Comparison of ENCODE assay signal across 1 cellular context in the genomic region with DNA sequence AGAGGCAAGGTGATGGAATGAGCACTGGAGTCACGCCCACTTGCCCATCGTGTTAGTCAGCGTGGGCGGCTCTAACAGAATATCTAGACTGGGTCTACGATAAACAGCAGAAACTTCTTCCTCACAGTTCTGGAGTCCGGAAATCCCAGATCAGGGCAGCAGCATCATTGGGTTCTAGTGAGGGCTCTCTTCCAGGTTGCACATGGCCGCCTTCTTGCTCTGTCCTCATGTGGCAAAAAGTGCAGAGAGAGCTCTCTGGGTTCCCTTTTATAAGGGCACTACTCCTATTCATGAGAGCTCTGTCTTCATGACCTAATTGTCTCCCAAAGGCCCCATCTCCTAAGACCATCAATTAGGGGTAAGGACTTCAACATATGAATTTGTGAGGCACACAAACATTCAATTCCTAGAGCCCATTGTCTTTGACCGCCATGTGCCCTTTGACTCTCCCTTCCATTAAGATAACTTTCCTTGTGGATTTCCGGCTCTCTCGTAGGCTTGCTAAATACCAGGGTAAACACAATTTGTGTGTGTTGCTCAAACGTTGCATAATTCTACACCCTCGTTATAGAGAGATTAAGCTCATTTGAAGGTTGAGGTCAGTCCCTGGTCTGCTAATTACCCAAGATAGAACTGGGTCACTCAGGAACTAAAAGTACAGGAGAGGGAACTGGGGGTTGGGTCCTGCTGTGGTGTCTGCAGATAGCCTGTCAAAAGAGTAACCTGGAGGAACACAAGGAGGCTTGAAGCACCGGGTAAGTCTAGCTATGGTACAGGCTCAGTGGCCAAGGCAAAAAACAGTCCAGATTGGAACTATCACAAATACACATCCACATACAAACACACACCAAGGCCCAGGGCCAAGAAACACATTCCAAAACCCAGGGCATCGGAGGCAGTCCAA.
TF ChIP-seq lines count a peak whose summit lies in the region.

No MANE protein-coding gene starts in this region.

TF ChIP-seq in K562, 482 proteins besides CTCF, POLR2A, EP300 and RAD21 (continued from another document):
- TF ChIP-seq, protein P1, sequence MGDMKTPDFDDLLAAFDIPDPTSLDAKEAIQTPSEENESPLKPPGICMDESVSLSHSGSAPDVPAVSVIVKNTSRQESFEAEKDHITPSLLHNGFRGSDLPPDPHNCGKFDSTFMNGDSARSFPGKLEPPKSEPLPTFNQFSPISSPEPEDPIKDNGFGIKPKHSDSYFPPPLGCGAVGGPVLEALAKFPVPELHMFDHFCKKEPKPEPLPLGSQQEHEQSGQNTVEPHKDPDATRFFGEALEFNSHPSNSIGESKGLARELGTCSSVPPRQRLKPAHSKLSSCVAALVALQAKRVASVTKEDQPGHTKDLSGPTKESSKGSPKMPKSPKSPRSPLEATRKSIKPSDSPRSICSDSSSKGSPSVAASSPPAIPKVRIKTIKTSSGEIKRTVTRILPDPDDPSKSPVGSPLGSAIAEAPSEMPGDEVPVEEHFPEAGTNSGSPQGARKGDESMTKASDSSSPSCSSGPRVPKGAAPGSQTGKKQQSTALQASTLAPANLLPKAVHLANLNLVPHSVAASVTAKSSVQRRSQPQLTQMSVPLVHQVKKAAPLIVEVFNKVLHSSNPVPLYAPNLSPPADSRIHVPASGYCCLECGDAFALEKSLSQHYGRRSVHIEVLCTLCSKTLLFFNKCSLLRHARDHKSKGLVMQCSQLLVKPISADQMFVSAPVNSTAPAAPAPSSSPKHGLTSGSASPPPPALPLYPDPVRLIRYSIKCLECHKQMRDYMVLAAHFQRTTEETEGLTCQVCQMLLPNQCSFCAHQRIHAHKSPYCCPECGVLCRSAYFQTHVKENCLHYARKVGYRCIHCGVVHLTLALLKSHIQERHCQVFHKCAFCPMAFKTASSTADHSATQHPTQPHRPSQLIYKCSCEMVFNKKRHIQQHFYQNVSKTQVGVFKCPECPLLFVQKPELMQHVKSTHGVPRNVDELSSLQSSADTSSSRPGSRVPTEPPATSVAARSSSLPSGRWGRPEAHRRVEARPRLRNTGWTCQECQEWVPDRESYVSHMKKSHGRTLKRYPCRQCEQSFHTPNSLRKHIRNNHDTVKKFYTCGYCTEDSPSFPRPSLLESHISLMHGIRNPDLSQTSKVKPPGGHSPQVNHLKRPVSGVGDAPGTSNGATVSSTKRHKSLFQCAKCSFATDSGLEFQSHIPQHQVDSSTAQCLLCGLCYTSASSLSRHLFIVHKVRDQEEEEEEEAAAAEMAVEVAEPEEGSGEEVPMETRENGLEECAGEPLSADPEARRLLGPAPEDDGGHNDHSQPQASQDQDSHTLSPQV (IDR thresholded peaks at IDR 0.05), result peak; percentile 90
- TF ChIP-seq JUND (IDR thresholded peaks at IDR 0.05; ENCODE audit: borderline replicate concordance, low read depth, low read length) (peak; percentile 42; the same call in 1 of the 2 replicates), JUND (tag; IDR thresholded peaks at IDR 0.05; ENCODE audit: borderline replicate concordance, low read depth, low read length) (no peak; the same call in 2 of the 3 replicates), OTX1 (CRISPR knock-in tag; IDR thresholded peaks at IDR 0.05) (no peak), FOXP1 (CRISPR knock-in tag; IDR thresholded peaks at IDR 0.05) (peak; percentile 86; the same call in 1 of the 2 replicates), PML (IDR thresholded peaks at IDR 0.05; ENCODE audit: low read length) (0 out of 2 replicates have a peak, but pooled peaks have one; percentile 44), CTBP1 (IDR thresholded peaks at IDR 0.05; ENCODE audit: borderline replicate concordance) (0 out of 2 replicates have a peak, but pooled peaks have one; percentile 47), TGIF2 (CRISPR knock-in tag; IDR thresholded peaks at IDR 0.05) (no peak), TAL1 (IDR thresholded peaks at IDR 0.05) (peak; percentile 71), CXXC5 (CRISPR knock-in tag; IDR thresholded peaks at IDR 0.05) (peak; percentile 75), NCOA2 (IDR thresholded peaks at IDR 0.05; ENCODE audit: partially characterized antibody in 2 of 2) (peak in 1 of 2 experiments; percentile 48), KLF6 (CRISPR knock-in tag; IDR thresholded peaks at IDR 0.05; ENCODE audit: borderline replicate concordance) (peak; percentile 13; the same call in 1 of the 2 replicates)
- TF ChIP-seq, protein P2, sequence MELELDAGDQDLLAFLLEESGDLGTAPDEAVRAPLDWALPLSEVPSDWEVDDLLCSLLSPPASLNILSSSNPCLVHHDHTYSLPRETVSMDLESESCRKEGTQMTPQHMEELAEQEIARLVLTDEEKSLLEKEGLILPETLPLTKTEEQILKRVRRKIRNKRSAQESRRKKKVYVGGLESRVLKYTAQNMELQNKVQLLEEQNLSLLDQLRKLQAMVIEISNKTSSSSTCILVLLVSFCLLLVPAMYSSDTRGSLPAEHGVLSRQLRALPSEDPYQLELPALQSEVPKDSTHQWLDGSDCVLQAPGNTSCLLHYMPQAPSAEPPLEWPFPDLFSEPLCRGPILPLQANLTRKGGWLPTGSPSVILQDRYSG (tag; conservative IDR thresholded peaks at IDR 0.05; ENCODE audit: low read depth), result 0 out of 2 replicates have a peak, but pooled peaks have one; percentile 52
- TF ChIP-seq, protein P3, sequence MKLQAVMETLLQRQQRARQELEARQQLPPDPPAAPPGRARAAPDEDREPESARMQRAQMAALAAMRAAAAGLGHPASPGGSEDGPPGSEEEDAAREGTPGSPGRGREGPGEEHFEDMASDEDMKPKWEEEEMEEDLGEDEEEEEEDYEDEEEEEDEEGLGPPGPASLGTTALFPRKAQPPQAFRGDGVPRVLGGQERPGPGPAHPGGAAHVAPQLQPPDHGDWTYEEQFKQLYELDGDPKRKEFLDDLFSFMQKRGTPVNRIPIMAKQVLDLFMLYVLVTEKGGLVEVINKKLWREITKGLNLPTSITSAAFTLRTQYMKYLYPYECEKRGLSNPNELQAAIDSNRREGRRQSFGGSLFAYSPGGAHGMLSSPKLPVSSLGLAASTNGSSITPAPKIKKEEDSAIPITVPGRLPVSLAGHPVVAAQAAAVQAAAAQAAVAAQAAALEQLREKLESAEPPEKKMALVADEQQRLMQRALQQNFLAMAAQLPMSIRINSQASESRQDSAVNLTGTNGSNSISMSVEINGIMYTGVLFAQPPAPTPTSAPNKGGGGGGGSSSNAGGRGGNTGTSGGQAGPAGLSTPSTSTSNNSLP (IDR thresholded peaks at IDR 0.05; ENCODE audit: borderline replicate concordance, low read depth, low read length), result no peak
- TF ChIP-seq, protein P4, sequence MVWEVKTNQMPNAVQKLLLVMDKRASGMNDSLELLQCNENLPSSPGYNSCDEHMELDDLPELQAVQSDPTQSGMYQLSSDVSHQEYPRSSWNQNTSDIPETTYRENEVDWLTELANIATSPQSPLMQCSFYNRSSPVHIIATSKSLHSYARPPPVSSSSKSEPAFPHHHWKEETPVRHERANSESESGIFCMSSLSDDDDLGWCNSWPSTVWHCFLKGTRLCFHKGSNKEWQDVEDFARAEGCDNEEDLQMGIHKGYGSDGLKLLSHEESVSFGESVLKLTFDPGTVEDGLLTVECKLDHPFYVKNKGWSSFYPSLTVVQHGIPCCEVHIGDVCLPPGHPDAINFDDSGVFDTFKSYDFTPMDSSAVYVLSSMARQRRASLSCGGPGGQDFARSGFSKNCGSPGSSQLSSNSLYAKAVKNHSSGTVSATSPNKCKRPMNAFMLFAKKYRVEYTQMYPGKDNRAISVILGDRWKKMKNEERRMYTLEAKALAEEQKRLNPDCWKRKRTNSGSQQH (CRISPR knock-in tag; IDR thresholded peaks at IDR 0.05), result no peak
- TF ChIP-seq, protein P5, sequence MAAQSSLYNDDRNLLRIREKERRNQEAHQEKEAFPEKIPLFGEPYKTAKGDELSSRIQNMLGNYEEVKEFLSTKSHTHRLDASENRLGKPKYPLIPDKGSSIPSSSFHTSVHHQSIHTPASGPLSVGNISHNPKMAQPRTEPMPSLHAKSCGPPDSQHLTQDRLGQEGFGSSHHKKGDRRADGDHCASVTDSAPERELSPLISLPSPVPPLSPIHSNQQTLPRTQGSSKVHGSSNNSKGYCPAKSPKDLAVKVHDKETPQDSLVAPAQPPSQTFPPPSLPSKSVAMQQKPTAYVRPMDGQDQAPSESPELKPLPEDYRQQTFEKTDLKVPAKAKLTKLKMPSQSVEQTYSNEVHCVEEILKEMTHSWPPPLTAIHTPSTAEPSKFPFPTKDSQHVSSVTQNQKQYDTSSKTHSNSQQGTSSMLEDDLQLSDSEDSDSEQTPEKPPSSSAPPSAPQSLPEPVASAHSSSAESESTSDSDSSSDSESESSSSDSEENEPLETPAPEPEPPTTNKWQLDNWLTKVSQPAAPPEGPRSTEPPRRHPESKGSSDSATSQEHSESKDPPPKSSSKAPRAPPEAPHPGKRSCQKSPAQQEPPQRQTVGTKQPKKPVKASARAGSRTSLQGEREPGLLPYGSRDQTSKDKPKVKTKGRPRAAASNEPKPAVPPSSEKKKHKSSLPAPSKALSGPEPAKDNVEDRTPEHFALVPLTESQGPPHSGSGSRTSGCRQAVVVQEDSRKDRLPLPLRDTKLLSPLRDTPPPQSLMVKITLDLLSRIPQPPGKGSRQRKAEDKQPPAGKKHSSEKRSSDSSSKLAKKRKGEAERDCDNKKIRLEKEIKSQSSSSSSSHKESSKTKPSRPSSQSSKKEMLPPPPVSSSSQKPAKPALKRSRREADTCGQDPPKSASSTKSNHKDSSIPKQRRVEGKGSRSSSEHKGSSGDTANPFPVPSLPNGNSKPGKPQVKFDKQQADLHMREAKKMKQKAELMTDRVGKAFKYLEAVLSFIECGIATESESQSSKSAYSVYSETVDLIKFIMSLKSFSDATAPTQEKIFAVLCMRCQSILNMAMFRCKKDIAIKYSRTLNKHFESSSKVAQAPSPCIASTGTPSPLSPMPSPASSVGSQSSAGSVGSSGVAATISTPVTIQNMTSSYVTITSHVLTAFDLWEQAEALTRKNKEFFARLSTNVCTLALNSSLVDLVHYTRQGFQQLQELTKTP (IDR thresholded peaks at IDR 0.05; ENCODE audit: low read depth in 1 of 2, partially characterized antibody in 2 of 2), result peak in 1 of 2 experiments; percentile 27
